12 cellular contexts compared by ENCODE assay signal in the genomic region with DNA sequence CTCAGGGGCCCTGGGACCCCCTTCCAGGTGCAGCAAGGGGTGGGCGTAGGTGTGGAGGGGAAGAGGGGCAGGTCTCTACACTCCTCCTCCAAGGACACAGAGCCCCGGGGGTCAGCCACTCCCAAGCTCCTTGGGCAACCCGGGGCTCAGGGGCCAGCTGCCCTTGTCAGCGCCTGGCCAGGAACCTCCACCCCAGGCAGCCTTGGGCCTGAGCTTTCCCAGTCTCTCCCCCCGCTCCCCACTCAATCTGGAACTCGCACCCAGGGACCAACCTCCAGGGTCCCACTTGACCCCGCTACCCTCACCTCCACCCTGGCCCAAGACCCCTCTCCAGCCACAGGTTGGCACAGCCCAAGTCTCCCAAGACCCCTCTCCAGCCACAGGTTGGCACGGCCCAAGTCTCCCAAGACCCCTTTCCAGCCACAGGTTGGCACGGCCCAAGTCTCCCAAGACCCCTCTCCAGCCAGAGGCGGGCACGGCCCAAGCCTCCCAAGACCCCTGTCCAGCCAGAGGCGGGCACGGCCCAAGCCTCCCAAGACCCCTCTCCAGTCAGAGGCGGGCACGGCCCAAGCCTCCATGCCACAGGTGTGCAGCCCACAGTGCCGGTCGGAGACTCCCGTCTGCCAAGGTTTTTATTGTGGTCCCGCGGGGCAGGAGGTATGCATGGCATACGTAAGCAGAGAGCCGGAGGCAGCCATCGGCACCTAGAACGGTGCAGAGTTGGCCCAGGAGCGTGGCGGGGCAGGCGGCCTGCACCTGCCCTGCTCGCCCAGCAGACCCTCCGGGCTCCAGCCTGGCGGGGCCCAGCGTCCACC. TPM values are rescaled to one million over a fixed set of nuclear protein-coding genes. Genes with fewer than 3 reads are reported as not detected.
DNase-seq lines count a peak whose midpoint lies in the region; ATAC-seq and TF ChIP-seq lines count a peak whose summit lies in the region.
"Had no signal": no experiment of that assay in that cellular context is flagged by ENCODE, and none has a peak within 500 bp of the region (broad histone marks: within the 10 kb centered on the region; RNA-seq: fewer than 3 reads in every experiment).

No MANE protein-coding gene starts in this region.

- H3K27me3 Mint-ChIP-seq in activated naive CD4-positive, alpha-beta T cell treated with anti-CD3 and anti-CD28 coated beads, Interleukin-2, amount 50 U/mL, for 24 hours: no peaks in the 10 kb centered on the region

- H3K9me3 Mint-ChIP-seq in activated naive CD4-positive, alpha-beta T cell treated with anti-CD3 and anti-CD28 coated beads, Interleukin-2, amount 50 U/mL, for 24 hours: no peaks in the 10 kb centered on the region
- H3K9me3 Mint-ChIP-seq in stimulated activated effector memory CD8-positive, alpha-beta T cell treated with anti-CD3 and anti-CD28 coated beads, Interleukin-12 subunit alpha, Interleukin-12 subunit beta, amount 100 ng/mL, for 72 hours: no peaks in the 10 kb centered on the region

- peak; percentile 1 for DNase-seq in activated naive CD4-positive, alpha-beta T cell treated with Interleukin-2 at 50 U/mL for 16 hours
- no peak for DNase-seq in activated naive CD4-positive, alpha-beta T cell (lab: John Stamatoyannopoulos, UW)
- DNase-seq in stimulated activated effector memory CD8-positive, alpha-beta T cell treated with anti-CD3 and anti-CD28 coated beads, Interleukin-12 subunit alpha, Interleukin-12 subunit beta, amount 100 ng/mL, for 72 hours (ENCODE audit: low spot score in 2 of 2): no peak
- DNase-seq in gastrocnemius medialis: no peak
- DNase-seq in NOMO-1 treated with dmso at 0.1 percent for 144 hours (lab: John Stamatoyannopoulos, UW; ENCODE audit: unreplicated experiment): no peak
- DNase-seq: activated CD4-positive, CD25-positive, alpha-beta regulatory T cell; amygdala; GDM1; NCI-H524 treated with DMSO at 0.1 percent for 48 hours; SIG-M5 had no signal

- in situ Hi-C loops in gastrocnemius medialis (cut with MboI; ENCODE audit: low sequenced_read_pairs in 4 of 4): no loop called here

- H3K4me3 Mint-ChIP-seq in activated naive CD4-positive, alpha-beta T cell treated with anti-CD3 and anti-CD28 coated beads, Interleukin-2, amount 50 U/mL, for 24 hours: peak overlapping the region; percentile 33
- H3K4me3 Mint-ChIP-seq in stimulated activated effector memory CD8-positive, alpha-beta T cell treated with anti-CD3 and anti-CD28 coated beads, Interleukin-12 subunit alpha, Interleukin-12 subunit beta, amount 100 ng/mL, for 72 hours: peak overlapping the region; percentile 93

- ATAC-seq in stimulated activated effector memory CD8-positive, alpha-beta T cell treated with anti-CD3 and anti-CD28 coated beads, Interleukin-12 subunit alpha, Interleukin-12 subunit beta, amount 100 ng/mL, for 72 hours: no peak
- no peak for ATAC-seq in gastrocnemius medialis

- H3K27me3 ChIP-seq in gastrocnemius medialis: peaks cover 19 to 33% (median 25%) of the 10 kb centered on the region in 3 donors

- no peak for TF ChIP-seq CTCF in gastrocnemius medialis (IDR thresholded peaks at IDR 0.05 in 4 of 5, conservative IDR thresholded peaks at IDR 0.05 in 1 of 5)

- H3K36me3 ChIP-seq in gastrocnemius medialis: peaks cover 0 to 4% of the 10 kb centered on the region in 2 donors

- peaks cover 5 to 7% of the 10 kb centered on the region in 2 donors for H3K4me1 ChIP-seq in gastrocnemius medialis

- no peak overlapping the region for H3K27ac ChIP-seq in gastrocnemius medialis

- H3K36me3 Mint-ChIP-seq in activated naive CD4-positive, alpha-beta T cell treated with anti-CD3 and anti-CD28 coated beads, Interleukin-2, amount 50 U/mL, for 24 hours: peaks cover 2% of the 10 kb centered on the region
- peaks cover 90% of the 10 kb centered on the region for H3K36me3 Mint-ChIP-seq in stimulated activated effector memory CD8-positive, alpha-beta T cell treated with anti-CD3 and anti-CD28 coated beads, Interleukin-12 subunit alpha, Interleukin-12 subunit beta, amount 100 ng/mL, for 72 hours

- H3K4me3 ChIP-seq in gastrocnemius medialis: no peak overlapping the region

- peaks cover 33% of the 10 kb centered on the region for H3K4me1 Mint-ChIP-seq in activated naive CD4-positive, alpha-beta T cell treated with anti-CD3 and anti-CD28 coated beads, Interleukin-2, amount 50 U/mL, for 24 hours
- peaks cover 56% of the 10 kb centered on the region for H3K4me1 Mint-ChIP-seq in stimulated activated effector memory CD8-positive, alpha-beta T cell treated with anti-CD3 and anti-CD28 coated beads, Interleukin-12 subunit alpha, Interleukin-12 subunit beta, amount 100 ng/mL, for 72 hours

- no peaks in the 10 kb centered on the region for H3K9me3 ChIP-seq in gastrocnemius medialis

- intact Hi-C loops in gastrocnemius medialis (cut with DNase I; ENCODE audit: low total_unique reads): no loop called here

- peak overlapping the region; percentile 62 for H3K27ac Mint-ChIP-seq in activated naive CD4-positive, alpha-beta T cell treated with anti-CD3 and anti-CD28 coated beads, Interleukin-2, amount 50 U/mL, for 24 hours
- peak overlapping the region; percentile 58 for H3K27ac Mint-ChIP-seq in stimulated activated effector memory CD8-positive, alpha-beta T cell treated with anti-CD3 and anti-CD28 coated beads, Interleukin-12 subunit alpha, Interleukin-12 subunit beta, amount 100 ng/mL, for 72 hours

- no peak for TF ChIP-seq POLR2A in gastrocnemius medialis (IDR thresholded peaks at IDR 0.05)

RNA-seq across cellular contexts. Expression of gene TNFRSF4, which starts 3.0 kb away (rescaled TPM):
- 1 to 10 TPM in 1 of 4 donors, under 1 TPM in 2, not detected in 1; 0.42 to 2.1 (median 0.46) TPM for total RNA-seq in gastrocnemius medialis

RNA-seq across cellular contexts. Expression of gene TNFRSF18, which starts 4.5 kb away (rescaled TPM):
- total RNA-seq in gastrocnemius medialis: not detected

RNA-seq across cellular contexts. Expression of gene SDF4, which starts 20.9 kb away (rescaled TPM):
- 10 to 100 TPM; 51.0 to 94.2 (median 79.4) TPM for total RNA-seq in gastrocnemius medialis

RNA-seq across cellular contexts. Expression of gene B3GALT6, which starts 21.1 kb away (rescaled TPM):
- 10 to 100 TPM in 3 of 4 donors, 1 to 10 TPM in 1; 8.5 to 32.8 (median 20.6) TPM for total RNA-seq in gastrocnemius medialis

RNA-seq across cellular contexts. Expression of gene C1QTNF12, which starts 35.6 kb away (rescaled TPM):
- 1 to 10 TPM in 1 of 4 donors, not detected in 3; 2.7 TPM for total RNA-seq in gastrocnemius medialis
- total RNA-seq: liver had no signal
